8 cellular contexts compared by ENCODE assay signal in the genomic region with DNA sequence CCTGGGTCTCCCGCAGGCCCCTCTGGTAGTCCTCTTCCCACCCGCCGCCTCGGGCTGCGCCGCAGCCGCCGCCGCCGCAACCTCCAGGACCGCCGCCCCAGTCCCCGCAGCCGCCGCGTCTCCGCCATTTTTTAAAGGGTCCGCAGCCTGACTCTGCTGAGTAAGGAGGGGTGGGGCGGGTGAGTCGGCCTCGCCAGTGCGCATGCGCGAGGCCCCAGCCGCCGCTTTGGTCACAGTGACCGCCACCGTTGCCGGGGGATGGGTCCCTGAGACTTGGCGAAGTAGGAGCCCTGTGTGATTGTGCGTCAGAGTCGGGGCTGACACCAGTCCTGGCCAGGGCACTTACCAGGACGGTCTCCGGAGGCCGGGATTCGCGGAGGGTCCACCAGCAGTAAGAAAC.
DNase-seq lines count a peak whose midpoint lies in the region; ATAC-seq, FAIRE-seq and TF ChIP-seq lines count a peak whose summit lies in the region.
"Not testable (repeated sequence)": the region's sequence is repeated elsewhere in the genome, so short reads cannot be mapped to it uniquely, and the experiment has no call there.

No MANE protein-coding gene starts in this region.

- TF ChIP-seq RAD21 in HepG2 (CRISPR knock-in tag; IDR thresholded peaks at IDR 0.05) = not testable (repeated sequence)

- peak overlapping the region; percentile 41 for H3K27ac Mint-ChIP-seq in T-helper 1 cell treated with Interleukin-12 subunit alpha and Interleukin-12 subunit beta and Interleukin-4 antibody, amounts not matched to agents 30 μg/mL and 1 μg/mL, for 36 hours
- H3K27ac Mint-ChIP-seq in activated naive CD4-positive, alpha-beta T cell treated with anti-CD3 and anti-CD28 coated beads, Interleukin-2, amount 10 ng/mL, durations not matched to agents 7 days and 5 days = not testable (repeated sequence)

- H3K79me2 ChIP-seq in HepG2 (ENCODE audit: insufficient read depth, low read length) = not testable (repeated sequence)

- H3K4me3 Mint-ChIP-seq in T-helper 1 cell treated with Interleukin-12 subunit alpha and Interleukin-12 subunit beta and Interleukin-4 antibody, amounts not matched to agents 30 μg/mL and 1 μg/mL, for 36 hours = peak overlapping the region; percentile 46
- not testable (repeated sequence) for H3K4me3 Mint-ChIP-seq in activated naive CD4-positive, alpha-beta T cell treated with anti-CD3 and anti-CD28 coated beads, Interleukin-2, amount 10 ng/mL, durations not matched to agents 7 days and 5 days

- intact Hi-C loops in HepG2 (cut with micrococcal nuclease; ENCODE audit: unreplicated experiment); gastrocnemius medialis (cut with DNase I; ENCODE audit: low total_unique reads): not testable (repeated sequence)

- not testable (repeated sequence) for H3K36me3 ChIP-seq in H7 (replicated peaks; ENCODE audit: control insufficient read depth, insufficient read depth, low read length); HepG2 (replicated peaks in 1 of 2; ENCODE audit: control insufficient read depth in 1 of 2, insufficient read depth in 2 of 2, low read length in 2 of 2); gastrocnemius medialis

- H4K20me1 ChIP-seq in HepG2 (ENCODE audit: insufficient read depth, low read length) = not testable (repeated sequence)

- ATAC-seq in HepG2, gastrocnemius medialis: not testable (repeated sequence)

- not testable (repeated sequence) for H3K4me1 ChIP-seq in HepG2 (ENCODE audit: insufficient read depth, low read length); gastrocnemius medialis

- not testable (repeated sequence) for H2AFZ ChIP-seq in HepG2 (ENCODE audit: low read length)

- in situ Hi-C loops in HepG2 (cut with HindIII; ENCODE audit: extremely low pct_ligation_motif_present, low pct_unique_long_range_greater_than_20kb); gastrocnemius medialis (cut with MboI; ENCODE audit: low sequenced_read_pairs in 4 of 4): not testable (repeated sequence)

- TF ChIP-seq EP300 in HepG2 (IDR thresholded peaks at IDR 0.05; ENCODE audit: low read depth in 2 of 2, low read length in 2 of 2); HepG2 (CRISPR knock-in tag; IDR thresholded peaks at IDR 0.05; ENCODE audit: borderline replicate concordance): not testable (repeated sequence)

- CTCF ChIA-PET in activated naive CD4-positive, alpha-beta T cell treated with anti-CD3 and anti-CD28 coated beads, Interleukin-2, amount 10 ng/mL, durations not matched to agents 7 days and 5 days (lab: Charles Lee); HepG2 (lab: Yijun Ruan, JAX; ENCODE audit: low intra/inter-chr PET ratio, low total read pairs): not testable (repeated sequence)

- not testable (repeated sequence) for TF ChIP-seq CTCF in AG09309 (IDR thresholded peaks at IDR 0.05; ENCODE audit: control insufficient read depth, insufficient read depth, low read depth, low read length, missing control alignments); HepG2 (CRISPR knock-in tag; IDR thresholded peaks at IDR 0.05); gastrocnemius medialis (IDR thresholded peaks at IDR 0.05 in 4 of 5, conservative IDR thresholded peaks at IDR 0.05 in 1 of 5)

- not testable (repeated sequence) for H3K27me3 ChIP-seq in H7 (ENCODE audit: control insufficient read depth, insufficient read depth, low read length); HepG2 (ENCODE audit: control insufficient read depth in 1 of 2, insufficient read depth in 2 of 2, low read length in 2 of 2); gastrocnemius medialis

- H3K4me3 ChIP-seq in AG09309 (ENCODE audit: control insufficient read depth, low read depth, low read length) (peak overlapping the region; percentile 36), H7 (ENCODE audit: insufficient read depth, low read depth, low read length) (peak overlapping the region; percentile 24; the same call in 1 of the 2 replicates)
- H3K4me3 ChIP-seq in HepG2 (replicated peaks in 1 of 3; ENCODE audit: insufficient read depth in 1 of 3, low read depth in 2 of 3, low read length in 3 of 3); gastrocnemius medialis: not testable (repeated sequence)

- not testable (repeated sequence) for TF ChIP-seq POLR2A in HepG2 (IDR thresholded peaks at IDR 0.05; ENCODE audit: insufficient read depth in 1 of 2, low read depth in 2 of 2, low read length in 2 of 2); gastrocnemius medialis (IDR thresholded peaks at IDR 0.05)

- not testable (repeated sequence) for H3K9ac ChIP-seq in HepG2 (ENCODE audit: insufficient read depth, low read depth, low read length)

- not testable (repeated sequence) for H3K4me1 Mint-ChIP-seq in T-helper 1 cell treated with Interleukin-12 subunit alpha and Interleukin-12 subunit beta and Interleukin-4 antibody, amounts not matched to agents 30 μg/mL and 1 μg/mL, for 36 hours (ENCODE audit: low read depth); activated naive CD4-positive, alpha-beta T cell treated with anti-CD3 and anti-CD28 coated beads, Interleukin-2, amount 10 ng/mL, durations not matched to agents 7 days and 5 days

- not testable (repeated sequence) for BruUV-seq in HepG2 (replicated peaks; lab: Mats Ljungman, UMichigan)

- POLR2A ChIA-PET in HepG2 (lab: Yijun Ruan, JAX) = not testable (repeated sequence)

- H3K4me2 ChIP-seq in HepG2 (ENCODE audit: low read depth, low read length) = not testable (repeated sequence)

- FAIRE-seq in HepG2 (lab: Jason Lieb, UNC) = not testable (repeated sequence)

- DNase-seq in AG09309 (ENCODE audit: low read depth); H7: not testable (repeated sequence)
- DNase-seq in NCI-H2081 (lab: John Stamatoyannopoulos, UW) (peak; percentile 15 to 58), fibroblast of peridontal ligament (ENCODE audit: extremely low read depth) (peak; percentile 54), HepG2 (ENCODE audit: low spot score) (peak; percentile 30), gastrocnemius medialis (peak; percentile 73 to 80)
- DNase-seq in activated naive CD4-positive, alpha-beta T cell treated with anti-CD3 and anti-CD28 coated beads, Interleukin-2, amount 10 ng/mL, durations not matched to agents 7 days and 5 days = peak; percentile 54

- not testable (repeated sequence) for H3K27me3 Mint-ChIP-seq in T-helper 1 cell treated with Interleukin-12 subunit alpha and Interleukin-12 subunit beta and Interleukin-4 antibody, amounts not matched to agents 30 μg/mL and 1 μg/mL, for 36 hours (ENCODE audit: low read depth); activated naive CD4-positive, alpha-beta T cell treated with anti-CD3 and anti-CD28 coated beads, Interleukin-2, amount 10 ng/mL, durations not matched to agents 7 days and 5 days

- not testable (repeated sequence) for H3K36me3 Mint-ChIP-seq in T-helper 1 cell treated with Interleukin-12 subunit alpha and Interleukin-12 subunit beta and Interleukin-4 antibody, amounts not matched to agents 30 μg/mL and 1 μg/mL, for 36 hours (ENCODE audit: low read depth); activated naive CD4-positive, alpha-beta T cell treated with anti-CD3 and anti-CD28 coated beads, Interleukin-2, amount 10 ng/mL, durations not matched to agents 7 days and 5 days

- H3K27ac ChIP-seq in HepG2 (ENCODE audit: extremely low read length, insufficient read depth, low read length); gastrocnemius medialis: not testable (repeated sequence)

- not testable (repeated sequence) for H3K9me3 Mint-ChIP-seq in T-helper 1 cell treated with Interleukin-12 subunit alpha and Interleukin-12 subunit beta and Interleukin-4 antibody, amounts not matched to agents 30 μg/mL and 1 μg/mL, for 36 hours; activated naive CD4-positive, alpha-beta T cell treated with anti-CD3 and anti-CD28 coated beads, Interleukin-2, amount 10 ng/mL, durations not matched to agents 7 days and 5 days

- 100% methylated on average over 1 of the region's 37 CpGs for WGBS in HepG2 (ENCODE audit: low lambda C conversion rate)

- not testable (repeated sequence) for H3K9me3 ChIP-seq in HepG2 (ENCODE audit: low read length); gastrocnemius medialis
